Comparison of ENCODE assay signal across 10 cellular contexts in genomic region chr10:34780818-34781380, GRCh38. TPM values are rescaled to one million over a fixed set of nuclear protein-coding genes. Genes with fewer than 3 reads are reported as not detected.
DNase-seq lines count a peak whose midpoint lies in the region; ATAC-seq, FAIRE-seq and TF ChIP-seq lines count a peak whose summit lies in the region.
"Had no signal": no experiment of that assay in that cellular context is flagged by ENCODE, and none has a peak within 500 bp of the region (broad histone marks: within the 10 kb centered on the region; RNA-seq: fewer than 3 reads in every experiment).

No MANE protein-coding gene starts in this region.

- intact Hi-C loops in gastrocnemius medialis (cut with DNase I; ENCODE audit: low total_unique reads), result loop anchor here (2.0 to 5.0 kb wide), 2 partner anchors 34 to 39 kb away; partner anchors contain the start of gene PARD3

- H3K27ac ChIP-seq in gastrocnemius medialis, result peak overlapping the region; percentile 39 to 74 (median 58)
- H3K27ac ChIP-seq: neutrophil, VCaP had no signal

- no peak for TF ChIP-seq POLR2A in gastrocnemius medialis (IDR thresholded peaks at IDR 0.05)
- TF ChIP-seq POLR2A in H54 (IDR thresholded peaks at IDR 0.05; ENCODE audit: low read depth, low read length), result no peak

- no peak for FAIRE-seq in H54 (lab: Jason Lieb, UNC)

- H3K27me3 Mint-ChIP-seq in endothelial cell (ENCODE audit: unreplicated experiment), result peaks cover 7% of the 10 kb centered on the region

- DNase-seq in Kasumi-1 (lab: John Stamatoyannopoulos, UW) (peak; percentile 78 to 91), endothelial cell (ENCODE audit: low spot score) (no peak), gastrocnemius medialis (peak; percentile 59 to 78), H54 (ENCODE audit: insufficient read length, low spot score) (no peak), NCI-H2081 (lab: John Stamatoyannopoulos, UW) (no peak), foreskin melanocyte (no peak)

- in situ Hi-C loops in gastrocnemius medialis (cut with MboI; ENCODE audit: low sequenced_read_pairs in 4 of 4), result no loop called here

- peaks cover 43 to 67% of the 10 kb centered on the region in 2 donors for H3K4me1 ChIP-seq in gastrocnemius medialis

- H3K4me3 Mint-ChIP-seq in endothelial cell (ENCODE audit: unreplicated experiment), result peak overlapping the region; percentile 63

- no peak for TF ChIP-seq CTCF in endothelial cell (IDR thresholded peaks at IDR 0.05; ENCODE audit: unreplicated experiment)
- no peak for TF ChIP-seq CTCF in gastrocnemius medialis (IDR thresholded peaks at IDR 0.05 in 4 of 5, conservative IDR thresholded peaks at IDR 0.05 in 1 of 5)

- peak overlapping the region; percentile 84 for H3K27ac Mint-ChIP-seq in endothelial cell (ENCODE audit: unreplicated experiment)

- ATAC-seq in GM18511 (IDR thresholded peaks at IDR 0.05; ENCODE audit: unreplicated experiment) (peak; percentile 90), GM21737 (IDR thresholded peaks at IDR 0.05; ENCODE audit: unreplicated experiment) (peak; percentile 85), gastrocnemius medialis (peak; percentile 83 to 90)

- H3K36me3 Mint-ChIP-seq in endothelial cell (ENCODE audit: low read depth, unreplicated experiment), result no peaks in the 10 kb centered on the region

- H3K9me3 Mint-ChIP-seq in endothelial cell (ENCODE audit: unreplicated experiment), result no peaks in the 10 kb centered on the region

- H3K4me3 ChIP-seq in gastrocnemius medialis, result peak overlapping the region in 2 of 4 donors; percentile 13 to 22

- peaks cover 27% of the 10 kb centered on the region for H3K4me1 Mint-ChIP-seq in endothelial cell (ENCODE audit: unreplicated experiment)

- H3K9me3 ChIP-seq in gastrocnemius medialis, result no peaks in the 10 kb centered on the region
- H3K9me3 ChIP-seq: neutrophil had no signal

- H3K27me3 ChIP-seq in gastrocnemius medialis, result no peaks in the 10 kb centered on the region

- no peaks in the 10 kb centered on the region for H3K36me3 ChIP-seq in gastrocnemius medialis
- H3K36me3 ChIP-seq: neutrophil had no signal

RNA-seq across cellular contexts. Expression of gene PARD3, which starts 34.2 kb away (rescaled TPM):
- 35.2 TPM for total RNA-seq in endothelial cell (ENCODE audit: unreplicated experiment)
- total RNA-seq in gastrocnemius medialis, result 10 to 100 TPM; 64.6 to 75.8 (median 68.3) TPM

Comparison
In these comparisons a context has a peak if more than half of its experiments do, and no peak if none do; other contexts are left out.
1. DNase-seq: peak in Kasumi-1 (2 of 2) and gastrocnemius medialis (2 of 2); none in endothelial cell (single experiment), H54 (single experiment), NCI-H2081 (0 of 2) and foreskin melanocyte (single experiment).
2. Peak in every context shown above with its lines, with median percentiles within 50 percentile points of each other: ATAC-seq.